In the genomic region with DNA sequence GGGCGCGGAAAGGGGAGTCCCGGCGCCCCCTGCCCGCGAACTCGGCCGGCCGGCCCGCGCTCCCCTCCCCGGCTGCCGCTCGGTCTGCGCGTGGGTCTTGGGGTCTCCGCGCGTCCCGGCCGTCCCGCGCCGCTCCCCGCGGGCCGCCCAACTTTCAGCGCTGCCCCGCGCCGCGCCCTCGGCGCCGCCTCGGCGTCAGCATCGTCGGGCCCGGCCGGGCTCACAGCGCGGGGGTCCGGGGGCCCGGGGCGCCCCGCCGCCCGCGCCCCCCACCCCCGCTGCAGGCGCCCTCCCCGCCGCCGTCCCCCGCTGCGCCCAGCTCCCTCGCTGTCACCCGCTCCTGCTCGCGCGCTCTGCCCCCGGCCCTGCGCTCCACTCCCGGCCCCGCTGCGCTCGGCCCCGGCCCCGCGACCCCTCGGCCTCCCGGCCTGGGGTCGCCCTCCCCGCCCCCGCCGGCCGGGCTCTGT, we compare ENCODE assay signal across 8 cellular contexts. TPM values are rescaled to one million over a fixed set of nuclear protein-coding genes. Genes with fewer than 3 reads are reported as not detected.
DNase-seq lines count a peak whose midpoint lies in the region; ATAC-seq lines count a peak whose summit lies in the region.

KCNJ4 (minus strand) TSS at position 137 of the 467 bp plus-strand sequence. CDS start 27,067 bp downstream, outside the sequence.

- no peak within 1 kb of the TSS for H3K27ac ChIP-seq in duodenal mucosa (ENCODE audit: low read depth, low read length)

- no peak within 1 kb of the TSS for H3K9ac ChIP-seq in duodenal mucosa (ENCODE audit: low read depth in 1 of 2, low read length in 2 of 2)

- no peaks in the 10 kb centered on the region for H3K36me3 ChIP-seq in duodenal mucosa (ENCODE audit: control insufficient read depth in 1 of 2, insufficient read depth in 2 of 2, low read length in 2 of 2)

- H3K4me3 ChIP-seq in duodenal mucosa (ENCODE audit: low read depth in 1 of 2, low read length in 2 of 2), result peak within 1 kb of the TSS; percentile 29 to 48

- no peaks in the 10 kb centered on the region for H3K9me3 ChIP-seq in duodenal mucosa (ENCODE audit: control insufficient read depth in 1 of 2, low read length in 2 of 2)

- peaks cover 4 to 7% of the 10 kb centered on the region in 2 donors for H3K4me1 ChIP-seq in duodenal mucosa (ENCODE audit: control insufficient read depth in 1 of 2, insufficient read depth in 2 of 2, low read length in 2 of 2)

- H3K4me1 Mint-ChIP-seq in stimulated activated naive CD8-positive, alpha-beta T cell treated with anti-CD3 and anti-CD28 coated beads, Interleukin-15, Interleukin-2, amounts not matched to agents 100 ng/mL and 50 ng/mL, for 24 hours (ENCODE audit: low read depth), result peaks cover 10% of the 10 kb centered on the region
- peaks cover 15 to 20% (median 18%) of the 10 kb centered on the region in 3 donors for H3K4me1 Mint-ChIP-seq in naive B cell

- no peak for DNase-seq in stimulated activated naive CD8-positive, alpha-beta T cell treated with anti-CD3 and anti-CD28 coated beads, Interleukin-15, Interleukin-2, amounts not matched to agents 100 U/mL and 50 U/mL, for 24 hours
- DNase-seq in naive B cell (no peak), foreskin melanocyte (no peak), KBM-7 (no peak), AML-193 (lab: John Stamatoyannopoulos, UW) (no peak)

- in situ Hi-C loops in KBM-7 (cut with MboI; ENCODE audit: low pct_unique_long_range_greater_than_20kb, low sequenced_read_pairs), result no loop called here

- no peaks in the 10 kb centered on the region for H3K9me3 Mint-ChIP-seq in stimulated activated naive CD8-positive, alpha-beta T cell treated with anti-CD3 and anti-CD28 coated beads, Interleukin-15, Interleukin-2, amounts not matched to agents 100 ng/mL and 50 ng/mL, for 24 hours
- peaks cover 0 to 2% (median 0%) of the 10 kb centered on the region in 7 donors for H3K9me3 Mint-ChIP-seq in naive B cell

- no peak within 1 kb of the TSS for H3K27ac Mint-ChIP-seq in stimulated activated naive CD8-positive, alpha-beta T cell treated with anti-CD3 and anti-CD28 coated beads, Interleukin-15, Interleukin-2, amounts not matched to agents 100 ng/mL and 50 ng/mL, for 24 hours
- H3K27ac Mint-ChIP-seq in naive B cell, result peak within 1 kb of the TSS in 5 of 6 donors; percentile 11 to 88 (median 85)

- H3K27me3 Mint-ChIP-seq in stimulated activated naive CD8-positive, alpha-beta T cell treated with anti-CD3 and anti-CD28 coated beads, Interleukin-15, Interleukin-2, amounts not matched to agents 100 ng/mL and 50 ng/mL, for 24 hours, result peaks cover 68% of the 10 kb centered on the region
- peaks cover 58 to 84% (median 82%) of the 10 kb centered on the region in 3 donors for H3K27me3 Mint-ChIP-seq in naive B cell

- ATAC-seq in stimulated activated naive CD8-positive, alpha-beta T cell treated with anti-CD3 and anti-CD28 coated beads, Interleukin-15, Interleukin-2, amounts not matched to agents 100 U/mL and 50 U/mL, for 24 hours, result no peak
- ATAC-seq in naive B cell (ENCODE audit: low read depth in 2 of 2), result no peak
- ATAC-seq in HG02763 (IDR thresholded peaks at IDR 0.05; ENCODE audit: unreplicated experiment), result no peak

- no peaks in the 10 kb centered on the region for H3K36me3 Mint-ChIP-seq in stimulated activated naive CD8-positive, alpha-beta T cell treated with anti-CD3 and anti-CD28 coated beads, Interleukin-15, Interleukin-2, amounts not matched to agents 100 ng/mL and 50 ng/mL, for 24 hours (ENCODE audit: low read depth)
- peaks cover 0 to 10% of the 10 kb centered on the region in 2 donors for H3K36me3 Mint-ChIP-seq in naive B cell

- peaks cover 65 to 76% of the 10 kb centered on the region in 2 donors for H3K27me3 ChIP-seq in duodenal mucosa (ENCODE audit: control insufficient read depth in 1 of 2, insufficient read depth in 2 of 2, low read length in 2 of 2)

- peak within 1 kb of the TSS; percentile 73 for H3K4me3 Mint-ChIP-seq in stimulated activated naive CD8-positive, alpha-beta T cell treated with anti-CD3 and anti-CD28 coated beads, Interleukin-15, Interleukin-2, amounts not matched to agents 100 ng/mL and 50 ng/mL, for 24 hours
- peak within 1 kb of the TSS; percentile 67 to 93 (median 86) for H3K4me3 Mint-ChIP-seq in naive B cell

RNA-seq across cellular contexts. Expression of gene KCNJ4, which starts in this region (rescaled TPM):
- polyA plus RNA-seq in naive B cell (ENCODE audit: low read depth in 6 of 6), result not detected
